Comparison of ENCODE assay signal across 13 cellular contexts in the genomic region with DNA sequence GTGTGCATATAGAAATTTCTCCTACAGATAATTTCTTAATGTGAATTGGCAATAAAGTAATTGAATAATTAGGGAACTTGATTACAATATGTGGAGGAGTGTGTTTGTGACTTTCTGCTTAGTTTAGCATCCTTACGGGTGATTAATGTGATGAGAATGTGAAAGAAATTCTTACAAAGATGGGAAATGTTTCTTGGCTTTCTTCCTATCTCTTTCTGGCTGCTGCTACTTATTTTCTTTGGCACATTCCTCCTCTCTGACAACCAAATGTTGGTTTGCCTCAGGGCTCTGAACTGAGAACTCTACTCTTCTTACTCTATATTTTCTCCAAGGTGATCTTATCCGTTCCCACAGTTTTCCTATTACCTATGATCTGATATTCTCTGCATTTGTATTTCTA.
DNase-seq lines count a peak whose midpoint lies in the region; ATAC-seq and TF ChIP-seq lines count a peak whose summit lies in the region.
"Had no signal": no experiment of that assay in that cellular context is flagged by ENCODE, and none has a peak within 500 bp of the region (broad histone marks: within the 10 kb centered on the region; RNA-seq: fewer than 3 reads in every experiment).

No MANE protein-coding gene starts in this region.

- POLR2A ChIA-PET in SK-N-SH (lab: Yijun Ruan, JAX), result no interaction called here

- H3K9me3 Mint-ChIP-seq in activated naive CD4-positive, alpha-beta T cell treated with anti-CD3 and anti-CD28 coated beads, Interleukin-2, amount 50 U/mL, for 72 hours, result peaks cover 9 to 10% of the 10 kb centered on the region in 2 donors
- H3K9me3 Mint-ChIP-seq in progenitor cell of endocrine pancreas (ENCODE audit: low read depth), result peaks cover 20% of the 10 kb centered on the region

- peak in 1 of 2 experiments; percentile 56; a peak in 1 of 4 replicates for TF ChIP-seq EP300 in SK-N-SH (IDR thresholded peaks at IDR 0.05; ENCODE audit: borderline replicate concordance in 1 of 2, low read depth in 1 of 2, low read length in 1 of 2)

- H3K9me3 ChIP-seq in SK-N-SH (no peaks in the 10 kb centered on the region), left lung (peaks cover 0 to 22% of the 10 kb centered on the region in 2 donors)
- H3K9me3 ChIP-seq: sigmoid colon had no signal

- no peak for ATAC-seq in GM19463 (IDR thresholded peaks at IDR 0.05; ENCODE audit: unreplicated experiment)
- no peak for ATAC-seq in activated naive CD4-positive, alpha-beta T cell treated with anti-CD3 and anti-CD28 coated beads, Interleukin-2, amount 50 U/mL, for 72 hours
- no peak for ATAC-seq in left lung
- ATAC-seq: activated CD4-positive, alpha-beta T cell treated with anti-CD3 and anti-CD28 coated beads for 36 hours; activated T-cell treated with anti-CD3 and anti-CD28 coated beads, Interleukin-2, amount 50 U/mL, for 72 hours; body of pancreas had no signal

- no peak overlapping the region for H3K4me2 ChIP-seq in SK-N-SH

- H4K20me1 ChIP-seq in SK-N-SH (ENCODE audit: insufficient read depth), result no peaks in the 10 kb centered on the region

- in situ Hi-C loops in G401 (cut with HindIII; ENCODE audit: low sequenced_read_pairs), result no loop called here

- no peak overlapping the region for H3K9ac ChIP-seq in SK-N-SH

- TF ChIP-seq CTCF in SK-N-SH (IDR thresholded peaks at IDR 0.05) (no peak), fibroblast of pulmonary artery (IDR thresholded peaks at IDR 0.05; ENCODE audit: low read length, missing control alignments) (no peak), progenitor cell of endocrine pancreas (IDR thresholded peaks at IDR 0.05; ENCODE audit: unreplicated experiment) (no peak), left lung (IDR thresholded peaks at IDR 0.05) (no peak)

- no peaks in the 10 kb centered on the region for H3K79me2 ChIP-seq in SK-N-SH (ENCODE audit: insufficient read depth)

- H3K4me1 Mint-ChIP-seq in progenitor cell of endocrine pancreas (ENCODE audit: low read depth), result no peaks in the 10 kb centered on the region
- H3K4me1 Mint-ChIP-seq: activated CD4-positive, alpha-beta T cell treated with anti-CD3 and anti-CD28 coated beads for 36 hours had no signal

- H3K4me1 ChIP-seq in SK-N-SH (ENCODE audit: control insufficient read depth in 1 of 2, insufficient read depth in 2 of 2, low read depth in 1 of 2, low read length in 1 of 2) (no peaks in the 10 kb centered on the region; a peak in 1 of 4 replicates), left lung (peaks cover 3 to 5% of the 10 kb centered on the region in 2 donors)
- H3K4me1 ChIP-seq: body of pancreas had no signal

- intact Hi-C loops in left lung (cut with DNase I), result no loop called here

- H3K4me3 ChIP-seq in SK-N-SH (ENCODE audit: low read depth in 2 of 2, low read length in 1 of 2) (no peak overlapping the region), fibroblast of pulmonary artery (replicated peaks; ENCODE audit: low read depth, low read length) (no peak overlapping the region), left lung (no peak overlapping the region)
- H3K4me3 ChIP-seq: body of pancreas, sigmoid colon had no signal

- no peak overlapping the region for H3K27ac Mint-ChIP-seq in activated naive CD4-positive, alpha-beta T cell treated with anti-CD3 and anti-CD28 coated beads, Interleukin-2, amount 50 U/mL, for 72 hours
- H3K27ac Mint-ChIP-seq in progenitor cell of endocrine pancreas, result no peak overlapping the region
- H3K27ac Mint-ChIP-seq: activated CD4-positive, alpha-beta T cell treated with anti-CD3 and anti-CD28 coated beads for 36 hours; activated T-cell treated with anti-CD3 and anti-CD28 coated beads, Interleukin-2, amount 50 U/mL, for 72 hours had no signal

- no peaks in the 10 kb centered on the region for H3K36me3 ChIP-seq in SK-N-SH (replicated peaks in 1 of 2; ENCODE audit: control insufficient read depth in 1 of 2, insufficient read depth in 2 of 2, low read length in 1 of 2)
- H3K36me3 ChIP-seq in left lung, result no peaks in the 10 kb centered on the region
- H3K36me3 ChIP-seq: sigmoid colon had no signal

- H3K27me3 Mint-ChIP-seq in progenitor cell of endocrine pancreas, result no peaks in the 10 kb centered on the region

- peaks cover 0 to 11% of the 10 kb centered on the region in 2 donors for H3K36me3 Mint-ChIP-seq in activated naive CD4-positive, alpha-beta T cell treated with anti-CD3 and anti-CD28 coated beads, Interleukin-2, amount 50 U/mL, for 72 hours
- peaks cover 2% of the 10 kb centered on the region for H3K36me3 Mint-ChIP-seq in progenitor cell of endocrine pancreas (ENCODE audit: insufficient read depth)

- DNase-seq in G401 (ENCODE audit: low spot score), result peak; percentile 41
- no peak for DNase-seq in SK-N-SH
- DNase-seq in fibroblast of pulmonary artery (ENCODE audit: low read depth), result peak; percentile 92
- DNase-seq in renal cortical epithelial cell (ENCODE audit: low read depth), result peak; percentile 65
- DNase-seq in activated naive CD4-positive, alpha-beta T cell treated with anti-CD3 and anti-CD28 coated beads, Interleukin-2, amount 50 U/mL, for 72 hours (ENCODE audit: low spot score in 2 of 2), result no peak
- no peak for DNase-seq in progenitor cell of endocrine pancreas (ENCODE audit: low spot score, unreplicated experiment)
- no peak for DNase-seq in left lung
- DNase-seq: activated CD4-positive, alpha-beta T cell treated with anti-CD3 and anti-CD28 coated beads for 36 hours; activated T-cell treated with anti-CD3 and anti-CD28 coated beads, Interleukin-2, amount 50 U/mL, for 72 hours; body of pancreas; MM.1S; sigmoid colon had no signal

- H2AFZ ChIP-seq in SK-N-SH (ENCODE audit: low read depth), result no peak overlapping the region

- H3K4me3 Mint-ChIP-seq in progenitor cell of endocrine pancreas (ENCODE audit: low read depth), result no peak overlapping the region
- H3K4me3 Mint-ChIP-seq: activated CD4-positive, alpha-beta T cell treated with anti-CD3 and anti-CD28 coated beads for 36 hours; activated T-cell treated with anti-CD3 and anti-CD28 coated beads, Interleukin-2, amount 50 U/mL, for 72 hours had no signal

- WGBS in SK-N-SH (ENCODE audit: low lambda C conversion rate), result 22% methylated on average over 2 of the region's 2 CpGs

- H3F3A ChIP-seq in SK-N-SH (replicated peaks; ENCODE audit: insufficient read depth), result peaks cover 14% of the 10 kb centered on the region

- no peaks in the 10 kb centered on the region for H3K27me3 ChIP-seq in SK-N-SH (ENCODE audit: insufficient read depth)
- no peaks in the 10 kb centered on the region for H3K27me3 ChIP-seq in left lung
- H3K27me3 ChIP-seq: body of pancreas, sigmoid colon had no signal

- TF ChIP-seq RAD21 in SK-N-SH (IDR thresholded peaks at IDR 0.05; ENCODE audit: low read length), result no peak

- CTCF ChIA-PET in SK-N-SH (lab: Yijun Ruan, JAX), result no interaction called here

- no peaks in the 10 kb centered on the region for H3K9me2 ChIP-seq in SK-N-SH

- H3K27ac ChIP-seq in SK-N-SH (ENCODE audit: low read depth in 2 of 2, low read length in 1 of 2) (no peak overlapping the region; a peak in 1 of 4 replicates), left lung (no peak overlapping the region)
- H3K27ac ChIP-seq: body of pancreas, sigmoid colon had no signal

TF ChIP-seq in SK-N-SH, 30 proteins besides CTCF, POLR2A, EP300 and RAD21:
- no peak for TF ChIP-seq FOXJ3 (CRISPR knock-in tag; IDR thresholded peaks at IDR 0.05)
- peak; percentile 56; the same call in 1 of the 2 replicates for TF ChIP-seq TEAD4 (IDR thresholded peaks at IDR 0.05; ENCODE audit: borderline replicate concordance, insufficient read depth)
- TF ChIP-seq TCF12 (IDR thresholded peaks at IDR 0.05), result peak; percentile 63
- TF ChIP-seq JUND (IDR thresholded peaks at IDR 0.05), result peak; percentile 53
- TF ChIP-seq, protein P1, sequence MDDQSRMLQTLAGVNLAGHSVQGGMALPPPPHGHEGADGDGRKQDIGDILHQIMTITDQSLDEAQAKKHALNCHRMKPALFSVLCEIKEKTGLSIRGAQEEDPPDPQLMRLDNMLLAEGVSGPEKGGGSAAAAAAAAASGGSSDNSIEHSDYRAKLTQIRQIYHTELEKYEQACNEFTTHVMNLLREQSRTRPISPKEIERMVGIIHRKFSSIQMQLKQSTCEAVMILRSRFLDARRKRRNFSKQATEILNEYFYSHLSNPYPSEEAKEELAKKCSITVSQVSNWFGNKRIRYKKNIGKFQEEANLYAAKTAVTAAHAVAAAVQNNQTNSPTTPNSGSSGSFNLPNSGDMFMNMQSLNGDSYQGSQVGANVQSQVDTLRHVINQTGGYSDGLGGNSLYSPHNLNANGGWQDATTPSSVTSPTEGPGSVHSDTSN (IDR thresholded peaks at IDR 0.05), result peak; percentile 30; the same call in 1 of the 2 replicates
- TF ChIP-seq POLR2AphosphoS5 (IDR thresholded peaks at IDR 0.05; ENCODE audit: low read depth, low read length), result no peak
- TF ChIP-seq MEF2A (IDR thresholded peaks at IDR 0.05; ENCODE audit: borderline replicate concordance, low read depth), result 0 out of 2 replicates have a peak, but pooled peaks have one; percentile 27
- TF ChIP-seq NRF1 (IDR thresholded peaks at IDR 0.05; ENCODE audit: low read depth, low read length), result no peak
- peak; percentile 93 for TF ChIP-seq NFIC (IDR thresholded peaks at IDR 0.05; ENCODE audit: borderline replicate concordance)
- no peak for TF ChIP-seq SIN3A (IDR thresholded peaks at IDR 0.05; ENCODE audit: borderline replicate concordance, low read depth, low read length)
- peak; percentile 21; the same call in 1 of the 2 replicates for TF ChIP-seq FOSL2 (IDR thresholded peaks at IDR 0.05; ENCODE audit: borderline replicate concordance, low read depth)

Comparison
In these comparisons a context has a peak if more than half of its experiments do, and no peak if none do; other contexts are left out.
1. DNase-seq: peak in G401 (single experiment), fibroblast of pulmonary artery (single experiment) and renal cortical epithelial cell (single experiment); none in SK-N-SH (single experiment), activated naive CD4-positive, alpha-beta T cell treated with anti-CD3 and anti-CD28 coated beads, Interleukin-2, amount 50 U/mL, for 72 hours (0 of 2), progenitor cell of endocrine pancreas (single experiment) and left lung (0 of 2).